Comparison of ENCODE assay signal across 23 cellular contexts in the genomic region with DNA sequence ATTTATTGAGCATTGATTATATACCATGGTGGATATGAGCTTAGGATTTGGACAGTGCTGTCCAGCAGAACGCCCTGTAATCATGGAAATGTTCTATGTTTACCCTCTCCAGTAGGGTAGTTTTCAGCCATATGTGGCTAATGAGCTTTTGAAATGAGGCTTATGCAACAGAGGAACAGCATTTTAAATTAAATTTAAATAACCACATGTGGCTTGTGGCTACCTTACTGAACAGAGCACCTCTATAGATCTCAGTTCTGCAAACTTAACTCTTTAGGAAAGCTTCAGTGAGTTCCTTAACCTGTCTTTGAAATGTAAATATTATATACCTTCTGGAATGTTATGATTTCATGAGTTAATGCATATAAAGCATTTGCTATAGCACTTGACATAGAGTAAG. TPM values are rescaled to one million over a fixed set of nuclear protein-coding genes. Genes with fewer than 3 reads are reported as not detected.
DNase-seq lines count a peak whose midpoint lies in the region; ATAC-seq and TF ChIP-seq lines count a peak whose summit lies in the region.
"Had no signal": no experiment of that assay in that cellular context is flagged by ENCODE, and none has a peak within 500 bp of the region (broad histone marks: within the 10 kb centered on the region; RNA-seq: fewer than 3 reads in every experiment).

No MANE protein-coding gene starts in this region.

- peaks cover 37% of the 10 kb centered on the region for H3K36me3 ChIP-seq in lower lobe of right lung
- no peaks in the 10 kb centered on the region for H3K36me3 ChIP-seq in H7 (replicated peaks; ENCODE audit: control insufficient read depth, insufficient read depth, low read length)

- intact Hi-C loops in lower lobe of right lung (cut with DNase I): no loop called here

- DNase-seq in NCI-H82 (lab: John Stamatoyannopoulos, UW) (peak; percentile 3), NCI-H82 treated with DMSO at 0.1 percent for 48 hours (lab: John Stamatoyannopoulos, UW; ENCODE audit: unreplicated experiment) (no peak), NOMO-1 (lab: John Stamatoyannopoulos, UW; ENCODE audit: unreplicated experiment in 2 of 2) (peak; percentile 37 to 89), lower lobe of right lung (no peak), AG20443 (ENCODE audit: low spot score) (no peak), H7 (no peak)
- DNase-seq: ACHN, C1 segment of cervical spinal cord, EL, GOT3, KG1, NCI-H1417, NCI-H1694 treated with DMSO at 0.1 percent for 48 hours, NCI-H2081 treated with DMSO at 0.1 percent for 48 hours, NCI-H446, NCI-H526 treated with DMSO at 0.1 percent for 48 hours, SW 1271, T-helper 17 cell had no signal

- no peaks in the 10 kb centered on the region for H3K4me1 ChIP-seq in lower lobe of right lung

- peak; percentile 43 for ATAC-seq in HG03565 (IDR thresholded peaks at IDR 0.05; ENCODE audit: unreplicated experiment)
- no peak for ATAC-seq in lower lobe of right lung
- no peak for ATAC-seq in GM18868 (IDR thresholded peaks at IDR 0.05; ENCODE audit: unreplicated experiment)
- ATAC-seq: HCT116, Right ventricle myocardium inferior, T-helper 17 cell had no signal

- H3K4me3 ChIP-seq in lower lobe of right lung (no peak overlapping the region), H7 (ENCODE audit: insufficient read depth, low read depth, low read length) (no peak overlapping the region)

- H3K27me3 ChIP-seq in lower lobe of right lung (ENCODE audit: low read depth) (no peaks in the 10 kb centered on the region), H7 (ENCODE audit: control insufficient read depth, insufficient read depth, low read length) (no peaks in the 10 kb centered on the region)

- no peak for TF ChIP-seq CTCF in lower lobe of right lung (IDR thresholded peaks at IDR 0.05)

- H3K9me3 ChIP-seq in lower lobe of right lung: no peaks in the 10 kb centered on the region

- no peak overlapping the region for H3K27ac ChIP-seq in lower lobe of right lung
- H3K27ac ChIP-seq: 22Rv1 had no signal

RNA-seq across cellular contexts. Expression of a gene that starts 59.2 kb away (rescaled TPM):
- 10.6 TPM for total RNA-seq in lower lobe of right lung
- total RNA-seq in H7 (2014; rRNA removed; shearing (Covaris generic)): 8.7 and 14.0 TPM in 2 replicates

Comparison
In these comparisons a context has a peak if more than half of its experiments do, and no peak if none do; other contexts are left out.
1. DNase-seq: peak in NCI-H82 (single experiment) and NOMO-1 (2 of 2); none in NCI-H82 treated with DMSO at 0.1 percent for 48 hours (single experiment), lower lobe of right lung (single experiment), AG20443 (single experiment) and H7 (single experiment).